In the genomic region with DNA sequence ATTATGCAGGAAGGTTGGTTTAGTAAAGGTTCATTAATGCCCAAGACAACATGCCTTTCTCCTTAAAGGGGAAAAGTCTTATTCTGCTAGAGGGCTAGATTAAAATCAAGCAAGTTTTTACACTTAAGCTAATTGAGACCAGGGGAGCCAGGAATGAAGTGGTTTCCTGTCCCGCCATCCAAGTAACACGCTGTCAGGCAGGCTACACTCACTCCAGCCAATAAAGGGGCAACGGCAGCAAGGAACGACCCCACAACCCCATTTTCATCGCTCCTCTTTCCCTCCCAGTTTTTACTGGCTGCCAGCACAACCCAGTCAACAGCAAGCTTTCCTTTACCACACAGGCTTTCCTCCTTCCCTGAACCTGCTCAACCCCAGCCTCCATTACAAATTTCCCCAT, we compare ENCODE assay signal across 23 cellular contexts.
DNase-seq lines count a peak whose midpoint lies in the region; ATAC-seq and TF ChIP-seq lines count a peak whose summit lies in the region.
"Had no signal": no experiment of that assay in that cellular context is flagged by ENCODE, and none has a peak within 500 bp of the region (broad histone marks: within the 10 kb centered on the region; RNA-seq: fewer than 3 reads in every experiment).

No MANE protein-coding gene starts in this region.

- no peak for TF ChIP-seq CTCF in heart right ventricle (IDR thresholded peaks at IDR 0.05)
- no peak for TF ChIP-seq CTCF in hepatocyte (IDR thresholded peaks at IDR 0.05; ENCODE audit: poor library complexity)
- no peak for TF ChIP-seq CTCF in vagina (IDR thresholded peaks at IDR 0.05)

- H3K4me3 ChIP-seq in heart right ventricle (peak overlapping the region in 7 of 10 donors; percentile 11 to 47 (median 44)), SK-N-MC (peak overlapping the region; percentile 76), hepatocyte (no peak overlapping the region), vagina (no peak overlapping the region)
- H3K4me3 ChIP-seq: A549, lower lobe of right lung, smooth muscle cell had no signal

- 24 to 40% methylated on average over 5 of the region's 5 CpGs for WGBS in heart right ventricle, 2 donors
- 40% methylated on average over 5 of the region's 5 CpGs for WGBS in hepatocyte (ENCODE audit: low lambda C conversion rate, missing lambda C conversion rate)

- no peaks in the 10 kb centered on the region for H3K36me3 ChIP-seq in heart right ventricle
- no peaks in the 10 kb centered on the region for H3K36me3 ChIP-seq in SK-N-MC (ENCODE audit: insufficient read depth, low read length)
- H3K36me3 ChIP-seq in hepatocyte (replicated peaks; ENCODE audit: insufficient read depth, low read depth): no peaks in the 10 kb centered on the region
- H3K36me3 ChIP-seq in vagina: no peaks in the 10 kb centered on the region
- H3K36me3 ChIP-seq: lower lobe of right lung had no signal

- H3K9me3 ChIP-seq in heart right ventricle: no peaks in the 10 kb centered on the region
- no peaks in the 10 kb centered on the region for H3K9me3 ChIP-seq in SK-N-MC (ENCODE audit: low read depth, low read length)
- no peaks in the 10 kb centered on the region for H3K9me3 ChIP-seq in hepatocyte (ENCODE audit: low read depth)
- H3K9me3 ChIP-seq in vagina: no peaks in the 10 kb centered on the region
- H3K9me3 ChIP-seq: A549, lower lobe of right lung had no signal

- H3K27ac ChIP-seq in heart right ventricle (peak overlapping the region in 8 of 10 donors; percentile 47 to 76 (median 63)), SK-N-MC (peak overlapping the region; percentile 96), hepatocyte (no peak overlapping the region), vagina (peak overlapping the region; percentile 13)
- H3K27ac ChIP-seq: A549, lower lobe of right lung had no signal

- peak overlapping the region; percentile 49 for H3K9ac ChIP-seq in SK-N-MC (ENCODE audit: insufficient read length)

- no peaks in the 10 kb centered on the region for H3K27me3 ChIP-seq in heart right ventricle
- no peaks in the 10 kb centered on the region for H3K27me3 ChIP-seq in hepatocyte
- H3K27me3 ChIP-seq in vagina: no peaks in the 10 kb centered on the region

- peaks cover 41% of the 10 kb centered on the region for H3K79me2 ChIP-seq in hepatocyte

- ATAC-seq in heart right ventricle (peak in 2 of 8 donors; percentile 2 to 4), Right ventricle myocardium superior (ENCODE audit: poor library complexity) (no peak)
- ATAC-seq: A549, lower lobe of right lung had no signal

- no peak for DNase-seq in heart right ventricle
- no peak for DNase-seq in Right ventricle myocardium superior
- DNase-seq in SK-N-MC (ENCODE audit: low read depth, low spot score): peak; percentile 64
- DNase-seq in hepatocyte (ENCODE audit: low spot score): no peak
- no peak for DNase-seq in vagina (ENCODE audit: extremely low spot score in 2 of 2)
- no peak for DNase-seq in LoVo (ENCODE audit: low spot score)
- no peak for DNase-seq in GM19238 (ENCODE audit: insufficient read length, low spot score)
- DNase-seq in GDM1 (lab: John Stamatoyannopoulos, UW): no peak
- DNase-seq: activated CD4-positive, alpha-beta memory T cell treated with anti-CD3 and anti-CD28 coated beads for 36 hours; activated effector memory CD4-positive, alpha-beta T cell treated with Interleukin-2 at 50 U/mL for 16 hours; activated naive CD8-positive, alpha-beta T cell treated with anti-CD3 and anti-CD28 coated beads, Interleukin-2, amount 10 ng/mL, durations not matched to agents 7 days and 5 days; effector CD4-positive, alpha-beta T cell; erythroblast; foreskin fibroblast; lower lobe of right lung; NCI-H1092 treated with DMSO at 0.1 percent for 48 hours; NCI-H2029; NCI-H2227 treated with DMSO at 0.1 percent for 48 hours; NCI-H774; SHP77; stimulated activated CD4-positive, alpha-beta T cell treated with anti-CD3 and anti-CD28 coated beads, Interleukin-2, amount 100 ng/mL, for 24 hours had no signal

- no peak overlapping the region for H2AFZ ChIP-seq in hepatocyte

- H3K4me1 ChIP-seq in heart right ventricle: peaks cover 2 to 88% (median 76%) of the 10 kb centered on the region in 9 donors
- H3K4me1 ChIP-seq in hepatocyte (ENCODE audit: insufficient read depth): peaks cover 55% of the 10 kb centered on the region
- peaks cover 64% of the 10 kb centered on the region for H3K4me1 ChIP-seq in vagina
- H3K4me1 ChIP-seq: A549 had no signal

- peak overlapping the region; percentile 75 for H3K4me2 ChIP-seq in hepatocyte
- H3K4me2 ChIP-seq: A549, smooth muscle cell had no signal

- H4K20me1 ChIP-seq in hepatocyte (ENCODE audit: insufficient read depth, poor library complexity, severe bottlenecking): no peaks in the 10 kb centered on the region

- no peak for TF ChIP-seq POLR2A in vagina (IDR thresholded peaks at IDR 0.05)

- H3K9me2 ChIP-seq in hepatocyte (replicated peaks; ENCODE audit: insufficient read depth): no peaks in the 10 kb centered on the region

- intact Hi-C loops in heart right ventricle (cut with DNase I) (loop anchor here in 6 of 10 donors (5.0 to 10.0 kb wide), 6 partner anchors 91 to 313 kb away; a partner anchor contains a TSS), Right ventricle myocardium superior (cut with DNase I) (loop anchor here (10.0 kb wide), 1 partner anchor 117 kb away; no protein-coding TSS in a partner anchor), vagina (cut with DNase I) (no loop called here)

Comparison
In these comparisons a context has a peak if more than half of its experiments do, and no peak if none do; other contexts are left out.
1. H3K4me3 ChIP-seq: peak in heart right ventricle (7 of 10) and SK-N-MC (single experiment); none in hepatocyte (single experiment) and vagina (0 of 2).